9 cellular contexts compared by ENCODE assay signal in genomic region chr9:92724528-92725265, GRCh38.
DNase-seq lines count a peak whose midpoint lies in the region; ATAC-seq and TF ChIP-seq lines count a peak whose summit lies in the region.
"Had no signal": no experiment of that assay in that cellular context is flagged by ENCODE, and none has a peak within 500 bp of the region (broad histone marks: within the 10 kb centered on the region; RNA-seq: fewer than 3 reads in every experiment).

No MANE protein-coding gene starts in this region.

- no peak overlapping the region for H3K4me3 Mint-ChIP-seq in activated naive CD8-positive, alpha-beta T cell treated with anti-CD3 and anti-CD28 coated beads, Interleukin-2, amount 50 U/mL, for 24 hours
- H3K4me3 Mint-ChIP-seq in nephron progenitor cell, result no peak overlapping the region
- H3K4me3 Mint-ChIP-seq: activated naive CD4-positive, alpha-beta T cell treated with anti-CD3 and anti-CD28 coated beads for 36 hours had no signal

- peak overlapping the region; percentile 8 for H3K27ac Mint-ChIP-seq in activated naive CD8-positive, alpha-beta T cell treated with anti-CD3 and anti-CD28 coated beads, Interleukin-2, amount 50 U/mL, for 24 hours
- peak overlapping the region; percentile 89 for H3K27ac Mint-ChIP-seq in nephron progenitor cell
- H3K27ac Mint-ChIP-seq: activated naive CD4-positive, alpha-beta T cell treated with anti-CD3 and anti-CD28 coated beads for 36 hours had no signal

- H3K4me1 Mint-ChIP-seq in activated naive CD8-positive, alpha-beta T cell treated with anti-CD3 and anti-CD28 coated beads, Interleukin-2, amount 50 U/mL, for 24 hours, result peaks cover 23% of the 10 kb centered on the region
- H3K4me1 Mint-ChIP-seq in nephron progenitor cell, result peaks cover 49% of the 10 kb centered on the region

- ATAC-seq in activated naive CD8-positive, alpha-beta T cell treated with anti-CD3 and anti-CD28 coated beads, Interleukin-2, amount 50 U/mL, for 24 hours, result no peak
- no peak for ATAC-seq in GM21515 (IDR thresholded peaks at IDR 0.05; ENCODE audit: unreplicated experiment)

- peaks cover 9% of the 10 kb centered on the region for H3K36me3 Mint-ChIP-seq in activated naive CD8-positive, alpha-beta T cell treated with anti-CD3 and anti-CD28 coated beads, Interleukin-2, amount 50 U/mL, for 24 hours (ENCODE audit: low read depth)
- H3K36me3 Mint-ChIP-seq in nephron progenitor cell (ENCODE audit: low read depth), result peaks cover 17% of the 10 kb centered on the region

- no peak for TF ChIP-seq CTCF in nephron progenitor cell (IDR thresholded peaks at IDR 0.05)

- H3K27me3 Mint-ChIP-seq in activated naive CD8-positive, alpha-beta T cell treated with anti-CD3 and anti-CD28 coated beads, Interleukin-2, amount 50 U/mL, for 24 hours, result no peaks in the 10 kb centered on the region
- H3K27me3 Mint-ChIP-seq in nephron progenitor cell (ENCODE audit: low read depth, poor library complexity), result peaks cover 4% of the 10 kb centered on the region

- H3K9me3 Mint-ChIP-seq in activated naive CD8-positive, alpha-beta T cell treated with anti-CD3 and anti-CD28 coated beads, Interleukin-2, amount 50 U/mL, for 24 hours, result no peaks in the 10 kb centered on the region
- no peaks in the 10 kb centered on the region for H3K9me3 Mint-ChIP-seq in nephron progenitor cell
- H3K9me3 Mint-ChIP-seq: activated naive CD4-positive, alpha-beta T cell treated with anti-CD3 and anti-CD28 coated beads for 36 hours had no signal

- DNase-seq in DMS79 (lab: John Stamatoyannopoulos, UW) (peak; percentile 75), NCI-H1105 treated with DMSO at 0.1 percent for 48 hours (lab: John Stamatoyannopoulos, UW) (peak; percentile 53), nephron progenitor cell (no peak), NCI-H82 (lab: John Stamatoyannopoulos, UW) (no peak)
- no peak for DNase-seq in activated naive CD8-positive, alpha-beta T cell treated with anti-CD3 and anti-CD28 coated beads, Interleukin-2, amount 50 U/mL, for 24 hours
- no peak for DNase-seq in activated CD4-positive, CD25-positive, alpha-beta regulatory T cell treated with anti-CD3 and anti-CD28 coated beads, Interleukin-2, amount 50 U/mL, for 72 hours
- DNase-seq: activated naive CD4-positive, alpha-beta T cell treated with anti-CD3 and anti-CD28 coated beads for 36 hours; retina had no signal

Comparison
In these comparisons a context has a peak if more than half of its experiments do, and no peak if none do; other contexts are left out.
1. DNase-seq: peak in DMS79 (single experiment) and NCI-H1105 treated with DMSO at 0.1 percent for 48 hours (single experiment); none in activated naive CD8-positive, alpha-beta T cell treated with anti-CD3 and anti-CD28 coated beads, Interleukin-2, amount 50 U/mL, for 24 hours (single experiment), nephron progenitor cell (single experiment), activated CD4-positive, CD25-positive, alpha-beta regulatory T cell treated with anti-CD3 and anti-CD28 coated beads, Interleukin-2, amount 50 U/mL, for 72 hours (single experiment) and NCI-H82 (single experiment).